Comparison of ENCODE assay signal across 1 cellular context in the genomic region with DNA sequence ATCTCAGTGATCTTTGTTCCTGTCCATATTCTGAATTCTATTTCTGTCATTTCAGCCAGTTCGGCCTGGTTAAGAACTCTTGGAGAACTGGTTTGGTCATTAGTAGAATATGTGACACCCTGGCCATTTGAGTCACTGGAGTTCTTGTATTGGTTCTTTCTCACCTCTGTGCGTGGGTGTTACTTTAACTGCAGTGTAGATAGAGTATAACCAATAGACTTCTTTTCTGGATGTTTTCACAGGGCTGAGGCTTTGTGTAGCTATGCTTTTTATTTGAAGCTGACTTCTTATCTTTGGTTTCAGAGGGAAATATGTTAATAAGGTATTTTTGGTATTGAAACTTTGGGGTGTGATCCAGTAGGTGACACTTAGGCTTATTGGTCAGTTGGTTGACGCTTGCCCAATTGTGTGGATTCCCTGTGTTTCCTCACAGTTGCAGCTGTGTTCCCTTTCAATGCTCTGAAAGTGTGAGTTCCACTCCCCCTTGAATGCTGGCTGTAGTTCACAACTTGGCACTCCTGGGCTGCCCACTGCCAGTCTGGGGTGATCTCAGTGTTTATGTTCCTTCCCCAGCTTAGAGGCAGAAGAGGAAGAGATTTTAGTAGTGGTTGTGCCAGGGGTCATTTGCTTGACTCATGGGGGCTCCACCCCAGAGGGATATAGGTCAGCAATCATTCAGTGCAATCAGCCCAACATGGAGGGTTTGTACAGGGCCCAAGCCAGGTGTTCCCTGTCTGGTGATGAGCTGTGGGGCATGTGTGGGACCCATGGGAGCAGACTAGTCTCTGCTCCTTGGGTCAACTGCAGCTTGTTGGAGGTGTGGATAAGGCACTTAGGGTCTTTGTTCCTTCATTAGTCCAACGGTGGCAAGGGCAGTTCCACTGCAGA.
TF ChIP-seq lines count a peak whose summit lies in the region.

No MANE protein-coding gene starts in this region.

TF ChIP-seq in IMR-90, 13 proteins besides CTCF, POLR2A, EP300 and RAD21:
- TF ChIP-seq CEBPB (IDR thresholded peaks at IDR 0.05; ENCODE audit: low read depth, low read length) (peak; percentile 46; the same call in 1 of the 2 replicates), FOS (IDR thresholded peaks at IDR 0.05; ENCODE audit: low read depth, low read length) (no peak)
